27 cellular contexts compared by ENCODE assay signal in the genomic region with DNA sequence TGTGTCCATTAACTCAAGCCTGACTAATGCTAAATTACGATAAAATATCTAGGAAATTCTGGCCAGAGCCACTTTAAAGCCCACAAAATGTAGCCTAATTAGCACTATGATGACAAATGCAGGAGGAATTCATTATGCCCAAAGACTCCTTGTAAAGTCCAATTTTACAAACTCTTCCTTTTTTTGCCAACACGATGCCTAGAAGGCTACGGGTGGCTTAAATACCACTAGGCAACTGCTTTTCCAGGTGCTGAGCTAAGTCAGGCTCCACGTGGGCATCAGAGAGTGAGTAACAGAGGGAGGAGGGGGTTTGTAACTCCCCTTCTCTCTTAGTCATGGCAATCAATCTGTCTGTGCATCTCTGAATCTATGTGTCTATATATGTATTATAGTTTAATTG.
A peak's percentile ranks its signal among the peaks of the same experiment; 100 is the strongest.
DNase-seq lines count a peak whose midpoint lies in the region; ATAC-seq and TF ChIP-seq lines count a peak whose summit lies in the region.
"Had no signal": no experiment of that assay in that cellular context is flagged by ENCODE, and none has a peak within 500 bp of the region (broad histone marks: within the 10 kb centered on the region; RNA-seq: fewer than 3 reads in every experiment).

No MANE protein-coding gene starts in this region.

- H4K20me1 ChIP-seq in SK-N-SH (ENCODE audit: insufficient read depth): no peaks in the 10 kb centered on the region
- H4K20me1 ChIP-seq: BLaER1 treated with 17β-estradiol and CSF1 and Interleukin-3, amounts not matched to agents 10 nM and 100 nM had no signal

- WGBS in SK-N-SH (ENCODE audit: low lambda C conversion rate): 16% methylated on average over 4 of the region's 4 CpGs

- H3K9ac ChIP-seq in SK-N-SH: no peak overlapping the region
- H3K9ac ChIP-seq: BLaER1 treated with 17β-estradiol and CSF1 and Interleukin-3, amounts not matched to agents 10 nM and 100 nM had no signal

- CTCF ChIA-PET in SK-N-SH (lab: Yijun Ruan, JAX): no interaction called here

- no peak for ATAC-seq in SK-N-SH treated with all-trans-retinoic acid at 6 μM for 48 hours
- ATAC-seq: activated CD4-positive, alpha-beta T cell treated with anti-CD3 and anti-CD28 coated beads for 36 hours; GM12878; sciatic nerve; stimulated activated naive CD8-positive, alpha-beta T cell treated with anti-CD3 and anti-CD28 coated beads, Interleukin-15, Interleukin-2, amounts not matched to agents 100 U/mL and 50 U/mL, for 24 hours had no signal

- H3K4me1 ChIP-seq in SK-N-SH (ENCODE audit: control insufficient read depth in 1 of 2, insufficient read depth in 2 of 2, low read depth in 1 of 2, low read length in 1 of 2): no peaks in the 10 kb centered on the region; a peak in 1 of 4 replicates
- H3K4me1 ChIP-seq: BLaER1 treated with 17β-estradiol and CSF1 and Interleukin-3, amounts not matched to agents 10 nM and 100 nM; left ventricle myocardium inferior; testis; uterus had no signal

- no peaks in the 10 kb centered on the region for H3K79me2 ChIP-seq in SK-N-SH (ENCODE audit: insufficient read depth)

- H3K36me3 ChIP-seq in SK-N-SH (replicated peaks in 1 of 2; ENCODE audit: control insufficient read depth in 1 of 2, insufficient read depth in 2 of 2, low read length in 1 of 2) (no peaks in the 10 kb centered on the region), MG63 (no peaks in the 10 kb centered on the region)
- H3K36me3 ChIP-seq: BLaER1 treated with 17β-estradiol and CSF1 and Interleukin-3, amounts not matched to agents 10 nM and 100 nM; esophagus squamous epithelium; left ventricle myocardium inferior; uterus had no signal

- H3K27ac ChIP-seq in SK-N-SH (ENCODE audit: low read depth in 2 of 2, low read length in 1 of 2): no peak overlapping the region
- H3K27ac ChIP-seq: BLaER1 treated with 17β-estradiol and CSF1 and Interleukin-3, amounts not matched to agents 10 nM and 100 nM; left ventricle myocardium inferior; testis; uterus had no signal

- no peak for TF ChIP-seq EP300 in SK-N-SH (IDR thresholded peaks at IDR 0.05; ENCODE audit: borderline replicate concordance in 1 of 2, low read depth in 1 of 2, low read length in 1 of 2)

- H3F3A ChIP-seq in SK-N-SH (replicated peaks; ENCODE audit: insufficient read depth): no peaks in the 10 kb centered on the region

- H3K9me3 ChIP-seq in SK-N-SH: no peaks in the 10 kb centered on the region
- no peaks in the 10 kb centered on the region for H3K9me3 ChIP-seq in MG63
- H3K9me3 ChIP-seq: BLaER1 treated with 17β-estradiol and CSF1 and Interleukin-3, amounts not matched to agents 10 nM and 100 nM; esophagus squamous epithelium; left ventricle myocardium inferior; testis; uterus had no signal

- POLR2A ChIA-PET in SK-N-SH (lab: Yijun Ruan, JAX): no interaction called here

- H3K27me3 ChIP-seq in SK-N-SH (ENCODE audit: insufficient read depth) (no peaks in the 10 kb centered on the region), MG63 (no peaks in the 10 kb centered on the region)
- H3K27me3 ChIP-seq: BLaER1 treated with 17β-estradiol and CSF1 and Interleukin-3, amounts not matched to agents 10 nM and 100 nM; testis; uterus had no signal

- H3K9me2 ChIP-seq in SK-N-SH: no peaks in the 10 kb centered on the region

- no peak overlapping the region for H3K4me2 ChIP-seq in SK-N-SH
- H3K4me2 ChIP-seq: BLaER1 treated with 17β-estradiol and CSF1 and Interleukin-3, amounts not matched to agents 10 nM and 100 nM had no signal

- DNase-seq in SK-N-SH: no peak
- DNase-seq in MG63: peak; percentile 60
- peak; percentile 4 for DNase-seq in fibroblast of villous mesenchyme (ENCODE audit: low read depth)
- no peak for DNase-seq in DMS79 treated with DMSO at 0.1 percent for 48 hours (lab: John Stamatoyannopoulos, UW)
- DNase-seq in ureter (ENCODE audit: low spot score): no peak
- no peak for DNase-seq in NCI-H345 (lab: John Stamatoyannopoulos, UW)
- DNase-seq in effector CD8-positive, alpha-beta T cell (lab: John Stamatoyannopoulos, UW): no peak
- DNase-seq: activated CD4-positive, alpha-beta T cell treated with anti-CD3 and anti-CD28 coated beads for 36 hours; activated effector memory CD4-positive, alpha-beta T cell treated with Interleukin-2 at 50 U/mL for 16 hours; activated naive CD8-positive, alpha-beta T cell treated with anti-CD3 and anti-CD28 coated beads for 36 hours; activated T-cell treated with anti-CD3 and anti-CD28 coated beads for 4 hours; aorta; central memory CD4-positive, alpha-beta T cell; COR-L47; esophagus squamous epithelium; left ventricle myocardium inferior; naive B cell; NCI-H1092 treated with DMSO at 0.1 percent for 48 hours; NCI-H226; stimulated activated CD4-positive, alpha-beta T cell treated with anti-CD3 and anti-CD28 coated beads, Interleukin-15, amount 100 ng/mL, for 24 hours; stimulated activated naive CD8-positive, alpha-beta T cell treated with anti-CD3 and anti-CD28 coated beads, Interleukin-15, Interleukin-2, amounts not matched to agents 100 U/mL and 50 U/mL, for 24 hours; testis; uterus had no signal

- TF ChIP-seq CTCF in SK-N-SH (IDR thresholded peaks at IDR 0.05): no peak
- TF ChIP-seq CTCF in fibroblast of villous mesenchyme (IDR thresholded peaks at IDR 0.05; ENCODE audit: insufficient read depth, low read depth, low read length): no peak

- H2AFZ ChIP-seq in SK-N-SH (ENCODE audit: low read depth): no peak overlapping the region

- H3K4me3 ChIP-seq in SK-N-SH (ENCODE audit: low read depth in 2 of 2, low read length in 1 of 2) (no peak overlapping the region), MG63 (no peak overlapping the region), fibroblast of villous mesenchyme (ENCODE audit: low read depth, low read length) (no peak overlapping the region)
- H3K4me3 ChIP-seq: BLaER1 treated with 17β-estradiol and CSF1 and Interleukin-3, amounts not matched to agents 10 nM and 100 nM; esophagus squamous epithelium; GM12878; left ventricle myocardium inferior; testis; uterus had no signal

- no peak for TF ChIP-seq RAD21 in SK-N-SH (IDR thresholded peaks at IDR 0.05; ENCODE audit: low read length)

TF ChIP-seq in SK-N-SH treated with all-trans-retinoic acid at 6 μM for 48 hours, 23 proteins besides CTCF, POLR2A, EP300 and RAD21:
- TF ChIP-seq ZFP30 (CRISPR knock-in tag; IDR thresholded peaks at IDR 0.05) (no peak), ISL1 (CRISPR knock-in tag; IDR thresholded peaks at IDR 0.05) (peak; percentile 75), GLIS3 (CRISPR knock-in tag; IDR thresholded peaks at IDR 0.05) (no peak), RARB (CRISPR knock-in tag; IDR thresholded peaks at IDR 0.05) (no peak), BACH2 (CRISPR knock-in tag; IDR thresholded peaks at IDR 0.05; ENCODE audit: borderline replicate concordance) (no peak)
- TF ChIP-seq, protein P1, sequence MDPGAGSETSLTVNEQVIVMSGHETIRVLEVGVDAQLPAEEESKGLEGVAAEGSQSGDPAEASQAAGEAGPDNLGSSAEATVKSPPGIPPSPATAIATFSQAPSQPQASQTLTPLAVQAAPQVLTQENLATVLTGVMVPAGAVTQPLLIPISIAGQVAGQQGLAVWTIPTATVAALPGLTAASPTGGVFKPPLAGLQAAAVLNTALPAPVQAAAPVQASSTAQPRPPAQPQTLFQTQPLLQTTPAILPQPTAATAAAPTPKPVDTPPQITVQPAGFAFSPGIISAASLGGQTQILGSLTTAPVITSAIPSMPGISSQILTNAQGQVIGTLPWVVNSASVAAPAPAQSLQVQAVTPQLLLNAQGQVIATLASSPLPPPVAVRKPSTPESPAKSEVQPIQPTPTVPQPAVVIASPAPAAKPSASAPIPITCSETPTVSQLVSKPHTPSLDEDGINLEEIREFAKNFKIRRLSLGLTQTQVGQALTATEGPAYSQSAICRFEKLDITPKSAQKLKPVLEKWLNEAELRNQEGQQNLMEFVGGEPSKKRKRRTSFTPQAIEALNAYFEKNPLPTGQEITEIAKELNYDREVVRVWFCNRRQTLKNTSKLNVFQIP (CRISPR knock-in tag; IDR thresholded peaks at IDR 0.05; ENCODE audit: borderline replicate concordance, low read depth): no peak

TF ChIP-seq in SK-N-SH, 30 proteins besides CTCF, POLR2A, EP300 and RAD21 (continues in another document):
- TF ChIP-seq NRF1 (IDR thresholded peaks at IDR 0.05; ENCODE audit: low read depth, low read length) (no peak), FOSL2 (IDR thresholded peaks at IDR 0.05; ENCODE audit: borderline replicate concordance, low read depth) (no peak), MXI1 (IDR thresholded peaks at IDR 0.05; ENCODE audit: low read depth, low read length) (no peak)
- TF ChIP-seq, protein P2, sequence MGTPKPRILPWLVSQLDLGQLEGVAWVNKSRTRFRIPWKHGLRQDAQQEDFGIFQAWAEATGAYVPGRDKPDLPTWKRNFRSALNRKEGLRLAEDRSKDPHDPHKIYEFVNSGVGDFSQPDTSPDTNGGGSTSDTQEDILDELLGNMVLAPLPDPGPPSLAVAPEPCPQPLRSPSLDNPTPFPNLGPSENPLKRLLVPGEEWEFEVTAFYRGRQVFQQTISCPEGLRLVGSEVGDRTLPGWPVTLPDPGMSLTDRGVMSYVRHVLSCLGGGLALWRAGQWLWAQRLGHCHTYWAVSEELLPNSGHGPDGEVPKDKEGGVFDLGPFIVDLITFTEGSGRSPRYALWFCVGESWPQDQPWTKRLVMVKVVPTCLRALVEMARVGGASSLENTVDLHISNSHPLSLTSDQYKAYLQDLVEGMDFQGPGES (IDR thresholded peaks at IDR 0.05; ENCODE audit: low read depth, low read length): no peak
- TF ChIP-seq, protein P3, sequence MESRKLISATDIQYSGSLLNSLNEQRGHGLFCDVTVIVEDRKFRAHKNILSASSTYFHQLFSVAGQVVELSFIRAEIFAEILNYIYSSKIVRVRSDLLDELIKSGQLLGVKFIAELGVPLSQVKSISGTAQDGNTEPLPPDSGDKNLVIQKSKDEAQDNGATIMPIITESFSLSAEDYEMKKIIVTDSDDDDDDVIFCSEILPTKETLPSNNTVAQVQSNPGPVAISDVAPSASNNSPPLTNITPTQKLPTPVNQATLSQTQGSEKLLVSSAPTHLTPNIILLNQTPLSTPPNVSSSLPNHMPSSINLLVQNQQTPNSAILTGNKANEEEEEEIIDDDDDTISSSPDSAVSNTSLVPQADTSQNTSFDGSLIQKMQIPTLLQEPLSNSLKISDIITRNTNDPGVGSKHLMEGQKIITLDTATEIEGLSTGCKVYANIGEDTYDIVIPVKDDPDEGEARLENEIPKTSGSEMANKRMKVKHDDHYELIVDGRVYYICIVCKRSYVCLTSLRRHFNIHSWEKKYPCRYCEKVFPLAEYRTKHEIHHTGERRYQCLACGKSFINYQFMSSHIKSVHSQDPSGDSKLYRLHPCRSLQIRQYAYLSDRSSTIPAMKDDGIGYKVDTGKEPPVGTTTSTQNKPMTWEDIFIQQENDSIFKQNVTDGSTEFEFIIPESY (IDR thresholded peaks at IDR 0.05; ENCODE audit: borderline replicate concordance, low read depth): no peak
- TF ChIP-seq, protein P4, sequence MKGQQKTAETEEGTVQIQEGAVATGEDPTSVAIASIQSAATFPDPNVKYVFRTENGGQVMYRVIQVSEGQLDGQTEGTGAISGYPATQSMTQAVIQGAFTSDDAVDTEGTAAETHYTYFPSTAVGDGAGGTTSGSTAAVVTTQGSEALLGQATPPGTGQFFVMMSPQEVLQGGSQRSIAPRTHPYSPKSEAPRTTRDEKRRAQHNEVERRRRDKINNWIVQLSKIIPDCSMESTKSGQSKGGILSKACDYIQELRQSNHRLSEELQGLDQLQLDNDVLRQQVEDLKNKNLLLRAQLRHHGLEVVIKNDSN (IDR thresholded peaks at IDR 0.05; ENCODE audit: borderline replicate concordance, low read depth): no peak; the same call in 1 of the 2 replicates

Comparison
In these comparisons a context has a peak if more than half of its experiments do, and no peak if none do; other contexts are left out.
1. DNase-seq: peak in MG63 (single experiment) and fibroblast of villous mesenchyme (single experiment); none in SK-N-SH (single experiment), DMS79 treated with DMSO at 0.1 percent for 48 hours (single experiment), ureter (single experiment), NCI-H345 (single experiment) and effector CD8-positive, alpha-beta T cell (single experiment).